In genomic region chr5:45695680-45696093, GRCh38 we compare ENCODE assay signal across 12 cellular contexts. TPM values are rescaled to one million over a fixed set of nuclear protein-coding genes. Genes with fewer than 3 reads are reported as not detected.
DNase-seq lines count a peak whose midpoint lies in the region; ATAC-seq and TF ChIP-seq lines count a peak whose summit lies in the region.
"Had no signal": no experiment of that assay in that cellular context is flagged by ENCODE, and none has a peak within 500 bp of the region (broad histone marks: within the 10 kb centered on the region; RNA-seq: fewer than 3 reads in every experiment).

No MANE protein-coding gene starts in this region.

- peak overlapping the region; percentile 81 for H3K4me3 ChIP-seq in endodermal cell (ENCODE audit: low read length)
- H3K4me3 ChIP-seq in neuron (ENCODE audit: low read length) = peak overlapping the region; percentile 26

- H3K27ac Mint-ChIP-seq in endodermal cell = no peak overlapping the region
- H3K27ac Mint-ChIP-seq: HFFc6 had no signal

- H3K9me3 ChIP-seq in endodermal cell (ENCODE audit: control insufficient read depth, low read length) = no peaks in the 10 kb centered on the region
- H3K9me3 ChIP-seq in neuron (ENCODE audit: low read length) = no peaks in the 10 kb centered on the region
- H3K9me3 ChIP-seq: right lobe of liver had no signal

- ATAC-seq in HG02970 (IDR thresholded peaks at IDR 0.05; ENCODE audit: low FRiP score, unreplicated experiment) = peak; percentile 13
- ATAC-seq in GM18861 (IDR thresholded peaks at IDR 0.05; ENCODE audit: unreplicated experiment) = no peak

- peaks cover 32% of the 10 kb centered on the region for H3K27me3 Mint-ChIP-seq in endodermal cell (ENCODE audit: insufficient read depth)

- H3K4me1 ChIP-seq in endodermal cell (ENCODE audit: control insufficient read depth, insufficient read depth, low read length) (no peaks in the 10 kb centered on the region), neuron (ENCODE audit: insufficient read depth, low read length) (no peaks in the 10 kb centered on the region)

- peaks cover 22% of the 10 kb centered on the region for H3K4me1 Mint-ChIP-seq in endodermal cell

- H2AFZ ChIP-seq in neuron (ENCODE audit: low read depth, low read length) = peak overlapping the region; percentile 86

- H3K36me3 Mint-ChIP-seq in endodermal cell (ENCODE audit: low read depth) = no peaks in the 10 kb centered on the region

- WGBS in endodermal cell (ENCODE audit: insufficient coverage in 1 of 2, insufficient read length in 1 of 2), 2 experiments = 0% methylated on average over 16 to 48 of the region's 48 CpGs

- no peaks in the 10 kb centered on the region for H3K9me3 Mint-ChIP-seq in endodermal cell

- H3K4me3 Mint-ChIP-seq in endodermal cell = peak overlapping the region; percentile 77
- H3K4me3 Mint-ChIP-seq: HFFc6 had no signal

- peaks cover 48% of the 10 kb centered on the region for H3K27me3 ChIP-seq in endodermal cell (ENCODE audit: control insufficient read depth, insufficient read depth, low read length, poor library complexity, severe bottlenecking)
- peaks cover 16% of the 10 kb centered on the region for H3K27me3 ChIP-seq in neuron (ENCODE audit: insufficient read depth, low read length)

- H3K27ac ChIP-seq in 22Rv1 = peak overlapping the region; percentile 37; the same call in 1 of the 2 replicates
- H3K27ac ChIP-seq in endodermal cell (ENCODE audit: low read depth, low read length) = no peak overlapping the region
- H3K27ac ChIP-seq: right lobe of liver had no signal

- H3K9ac ChIP-seq in endodermal cell (ENCODE audit: extremely low read depth, low read length, poor library complexity, severe bottlenecking) = no peak overlapping the region

- DNase-seq in endodermal cell (peak; percentile 67), NCI-H526 treated with DMSO at 0.1 percent for 48 hours (lab: John Stamatoyannopoulos, UW) (no peak), dermis blood vessel endothelial cell (no peak)
- DNase-seq in activated CD8-positive, alpha-beta memory T cell treated with anti-CD3 and anti-CD28 coated beads, Interleukin-2, amount 50 U/mL, for 4 hours = no peak
- DNase-seq: HFFc6 had no signal

- H3K36me3 ChIP-seq in endodermal cell (ENCODE audit: control insufficient read depth, insufficient read depth, low read length) (no peaks in the 10 kb centered on the region), neuron (ENCODE audit: insufficient read depth, low read length) (no peaks in the 10 kb centered on the region)
- H3K36me3 ChIP-seq: right lobe of liver had no signal

- no peak for TF ChIP-seq CTCF in 22Rv1 (IDR thresholded peaks at IDR 0.05)
- TF ChIP-seq CTCF in endodermal cell (conservative IDR thresholded peaks at IDR 0.05) = no peak

RNA-seq across cellular contexts. Expression of gene HCN1, which starts 0.5 kb away (rescaled TPM):
- 10 to 100 TPM in 1 of 2 donors, 1 to 10 TPM in 1; 5.9 to 10.8 TPM for total RNA-seq in endodermal cell
- polyA plus RNA-seq in endodermal cell (2013, experiment 1 of 2) = 0.93 TPM
- 0.66 TPM for polyA plus RNA-seq in endodermal cell (2013, experiment 2 of 2)
- not detected in 2 replicates for total RNA-seq in dermis blood vessel endothelial cell
- total RNA-seq: esophagus mucosa; HFFc6; T-helper 1 cell treated with Interleukin-12 subunit alpha and Interleukin-12 subunit beta and Interleukin-4 antibody, amounts not matched to agents 30 ng/mL and 1 ng/mL, for 36 hours had no signal
